In the genomic region with DNA sequence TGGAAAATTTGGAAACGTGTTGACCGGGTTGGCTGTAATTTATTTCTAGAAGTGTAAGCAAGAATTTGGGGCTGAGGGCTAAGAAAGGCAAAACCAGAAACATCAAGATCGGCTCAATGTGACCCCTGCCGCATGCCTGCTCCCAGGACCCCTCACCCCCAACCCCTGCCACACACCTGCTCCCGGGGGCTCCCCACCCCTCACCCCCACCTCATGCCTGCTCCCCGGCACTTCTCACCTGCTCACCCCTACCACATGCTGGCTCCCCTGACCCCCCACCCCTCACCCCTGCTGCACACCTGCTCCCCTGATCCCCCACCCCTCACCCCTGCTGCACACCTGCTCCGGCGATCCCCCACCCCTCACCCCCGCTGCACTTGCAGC, we compare ENCODE assay signal across 15 cellular contexts. TPM values are rescaled to one million over a fixed set of nuclear protein-coding genes. Genes with fewer than 3 reads are reported as not detected.
DNase-seq lines count a peak whose midpoint lies in the region; ATAC-seq, FAIRE-seq and TF ChIP-seq lines count a peak whose summit lies in the region.
"Had no signal": no experiment of that assay in that cellular context is flagged by ENCODE, and none has a peak within 500 bp of the region (broad histone marks: within the 10 kb centered on the region; RNA-seq: fewer than 3 reads in every experiment).

No MANE protein-coding gene starts in this region.

- H4K20me1 ChIP-seq in BLaER1 (peaks cover 20% of the 10 kb centered on the region; the same call in 1 of the 2 replicates), H1 (replicated peaks in 1 of 2; ENCODE audit: control insufficient read depth in 1 of 2, insufficient read depth in 2 of 2, low read length in 2 of 2) (no peaks in the 10 kb centered on the region)

- no peak overlapping the region for H3K4me3 ChIP-seq in BLaER1
- H3K4me3 ChIP-seq in CD8-positive, alpha-beta T cell (ENCODE audit: low read depth, low read length), result peak overlapping the region; percentile 77
- no peak overlapping the region for H3K4me3 ChIP-seq in H1 (ENCODE audit: extremely low read depth in 1 of 4, insufficient read depth in 2 of 4, low read depth in 3 of 4, low read length in 4 of 4)
- no peak overlapping the region for H3K4me3 ChIP-seq in foreskin fibroblast (ENCODE audit: low read depth in 1 of 2, low read length in 2 of 2)
- H3K4me3 ChIP-seq: K562 had no signal

- H3K27me3 Mint-ChIP-seq in CD8-positive, alpha-beta T cell (ENCODE audit: low read depth), result peaks cover 6% of the 10 kb centered on the region
- peaks cover 8% of the 10 kb centered on the region in 2 donors for H3K27me3 Mint-ChIP-seq in natural killer cell (ENCODE audit: low read depth in 2 of 2)

- 95% methylated on average over 2 of the region's 9 CpGs; no CpG with 5 or more reads in 1 of the 2 experiments for WGBS in H1 (ENCODE audit: extremely low coverage in 1 of 2, insufficient coverage in 1 of 2, insufficient read length in 1 of 2, insufficient replicate concordance in 2 of 2, low coverage in 1 of 2, low lambda C conversion rate in 2 of 2, missing lambda C conversion rate in 1 of 2), 2 experiments

- H3K18ac ChIP-seq in H1 (ENCODE audit: extremely low read depth, low read length), result no peak overlapping the region

- H3K4me2 ChIP-seq in BLaER1, result 0 out of 2 replicates have a peak overlapping the region, but pooled peaks have one; percentile 91
- peak overlapping the region in 1 of 2 experiments; percentile 88; a peak in 1 of 4 replicates for H3K4me2 ChIP-seq in H1 (ENCODE audit: insufficient read depth in 1 of 2, low read depth in 2 of 2, low read length in 2 of 2)

- H3K79me2 ChIP-seq in H1 (ENCODE audit: control insufficient read depth in 1 of 2, insufficient read depth in 2 of 2, low read length in 2 of 2), result no peaks in the 10 kb centered on the region; a peak in 1 of 4 replicates

- H4K8ac ChIP-seq in H1 (ENCODE audit: extremely low read depth, insufficient read depth, low read length), result peak overlapping the region; percentile 90; the same call in 1 of the 2 replicates

- H4K91ac ChIP-seq in H1 (replicated peaks; ENCODE audit: insufficient read length, low read length), result no peak overlapping the region

- no peak overlapping the region for H3K9ac ChIP-seq in BLaER1
- no peak overlapping the region for H3K9ac ChIP-seq in H1 (replicated peaks in 1 of 4; ENCODE audit: extremely low read depth in 1 of 4, low read depth in 3 of 4, low read length in 3 of 4)

- H3K27ac Mint-ChIP-seq in CD8-positive, alpha-beta T cell, result no peak overlapping the region
- no peak overlapping the region for H3K27ac Mint-ChIP-seq in natural killer cell
- H3K27ac Mint-ChIP-seq: endodermal cell had no signal

- H3K27ac ChIP-seq in BLaER1 (no peak overlapping the region), H1 (ENCODE audit: low read depth, low read length) (no peak overlapping the region)
- no peak overlapping the region for H3K27ac ChIP-seq in CD8-positive, alpha-beta T cell (ENCODE audit: low read depth, low read length)
- H3K27ac ChIP-seq: vagina had no signal

- no peaks in the 10 kb centered on the region for H3K36me3 ChIP-seq in BLaER1
- no peaks in the 10 kb centered on the region for H3K36me3 ChIP-seq in CD8-positive, alpha-beta T cell (ENCODE audit: insufficient read depth, low read length)
- H3K36me3 ChIP-seq in H1 (ENCODE audit: control insufficient read depth in 2 of 4, insufficient read depth in 4 of 4, low read length in 3 of 4), result no peaks in the 10 kb centered on the region
- H3K36me3 ChIP-seq: stomach, vagina had no signal

- peaks cover 16% of the 10 kb centered on the region for H3K4me1 Mint-ChIP-seq in CD8-positive, alpha-beta T cell (ENCODE audit: low read depth)
- H3K4me1 Mint-ChIP-seq in natural killer cell, result peaks cover 14 to 23% of the 10 kb centered on the region in 2 donors
- H3K4me1 Mint-ChIP-seq: endodermal cell had no signal

- peak overlapping the region; percentile 76 for H2AK5ac ChIP-seq in H1 (ENCODE audit: low read depth, low read length)

- H4K5ac ChIP-seq in H1 (ENCODE audit: insufficient read length, low read depth, low read length), result no peak overlapping the region

- H3K9me3 Mint-ChIP-seq in CD8-positive, alpha-beta T cell, result no peaks in the 10 kb centered on the region
- no peaks in the 10 kb centered on the region for H3K9me3 Mint-ChIP-seq in natural killer cell

- H2AFZ ChIP-seq in H1 (ENCODE audit: low read length), result no peak overlapping the region

- DNase-seq in CD8-positive, alpha-beta T cell, result no peak
- no peak for DNase-seq in H1 (ENCODE audit: low read depth in 1 of 2, low spot score in 2 of 2)
- DNase-seq in natural killer cell, result no peak
- no peak for DNase-seq in foreskin fibroblast
- no peak for DNase-seq in Right ventricle myocardium superior
- DNase-seq in stimulated activated CD4-positive, alpha-beta T cell treated with anti-CD3 and anti-CD28 coated beads, Interleukin-1b, Interleukin-23, amount 100 ng/mL, for 48 hours, result no peak
- DNase-seq: activated gamma-delta T cell, NCI-H446, occipital lobe had no signal

- H2BK120ac ChIP-seq in H1 (replicated peaks; ENCODE audit: low read depth, low read length), result no peak overlapping the region

- peaks cover 26% of the 10 kb centered on the region; the same call in 1 of the 2 replicates for H3K27me3 ChIP-seq in BLaER1
- H3K27me3 ChIP-seq in CD8-positive, alpha-beta T cell (ENCODE audit: insufficient read depth, low read length), result no peaks in the 10 kb centered on the region
- no peaks in the 10 kb centered on the region; a peak in 1 of 7 replicates for H3K27me3 ChIP-seq in H1 (replicated peaks in 1 of 4; ENCODE audit: control insufficient read depth in 3 of 4, extremely low read depth in 1 of 4, insufficient read depth in 3 of 4, low read length in 3 of 4)
- H3K27me3 ChIP-seq: vagina had no signal

- H3K4ac ChIP-seq in H1 (replicated peaks; ENCODE audit: insufficient read length, low read depth, low read length), result no peak overlapping the region

- 0 out of 2 replicates have a peak overlapping the region, but pooled peaks have one; percentile 5 for H2BK20ac ChIP-seq in H1 (ENCODE audit: low read length)

- peaks cover 25% of the 10 kb centered on the region for H3K4me1 ChIP-seq in BLaER1
- H3K4me1 ChIP-seq in CD8-positive, alpha-beta T cell (ENCODE audit: insufficient read depth, low read length), result peaks cover 8% of the 10 kb centered on the region
- peaks cover 3 to 8% (median 5%) of the 10 kb centered on the region in 4 experiments; a peak in 6 of 7 replicates for H3K4me1 ChIP-seq in H1 (replicated peaks in 1 of 4; ENCODE audit: control insufficient read depth in 3 of 4, insufficient read depth in 4 of 4, low read length in 3 of 4)

- TF ChIP-seq EP300 in H1 (IDR thresholded peaks at IDR 0.05; ENCODE audit: borderline replicate concordance in 1 of 2, low read depth in 2 of 2, low read length in 2 of 2), result no peak

- peak overlapping the region; percentile 94; the same call in 1 of the 2 replicates for H2BK5ac ChIP-seq in H1 (ENCODE audit: low read depth, low read length)

- peaks cover 4% of the 10 kb centered on the region for H3K36me3 Mint-ChIP-seq in CD8-positive, alpha-beta T cell
- no peaks in the 10 kb centered on the region for H3K36me3 Mint-ChIP-seq in natural killer cell

- POLR2A ChIA-PET in CD8-positive, alpha-beta T cell (lab: Charles Lee), result no interaction called here
- POLR2A ChIA-PET in H1 (lab: Charles Lee; ENCODE audit: partially characterized antibody), result interaction anchor here (1.2 kb wide), 1 partner anchor 10 kb away, joined by 3 read pairs; no protein-coding TSS in a partner anchor

- FAIRE-seq in H1 (lab: Jason Lieb, UNC), result no peak
- FAIRE-seq: K562 had no signal

- no peak for TF ChIP-seq POLR2A in H1 (IDR thresholded peaks at IDR 0.05; ENCODE audit: control extremely low read depth in 1 of 2, low read depth in 2 of 2, low read length in 2 of 2)

- CTCF ChIA-PET in CD8-positive, alpha-beta T cell (lab: Charles Lee), result no interaction called here
- CTCF ChIA-PET in H1 (lab: Charles Lee; ENCODE audit: partially characterized antibody), result interaction anchor here (0.7 kb wide), 1 partner anchor 258 kb away, joined by 3 read pairs; no protein-coding TSS in a partner anchor

- no peak overlapping the region for H3K23ac ChIP-seq in H1 (ENCODE audit: insufficient read length)

- H3K9me3 ChIP-seq in BLaER1, result no peaks in the 10 kb centered on the region
- H3K9me3 ChIP-seq in CD8-positive, alpha-beta T cell (ENCODE audit: low read length), result no peaks in the 10 kb centered on the region
- H3K9me3 ChIP-seq in H1 (ENCODE audit: insufficient read depth in 2 of 2, low read depth in 1 of 2, low read length in 1 of 2), result no peaks in the 10 kb centered on the region
- H3K9me3 ChIP-seq: stomach, vagina had no signal

- peak overlapping the region; percentile 99; the same call in 1 of the 2 replicates for H2BK12ac ChIP-seq in H1 (ENCODE audit: low read depth, low read length)

- no peak overlapping the region for H3K56ac ChIP-seq in H1 (replicated peaks; ENCODE audit: insufficient read length, low read depth, low read length)

- no peak for TF ChIP-seq RAD21 in H1 (IDR thresholded peaks at IDR 0.05 in 1 of 2, conservative IDR thresholded peaks at IDR 0.05 in 1 of 2; ENCODE audit: low read depth in 2 of 2, low read length in 2 of 2)

- no peak for TF ChIP-seq CTCF in CD8-positive, alpha-beta T cell (IDR thresholded peaks at IDR 0.05)
- TF ChIP-seq CTCF in H1 (IDR thresholded peaks at IDR 0.05; ENCODE audit: control extremely low read depth in 1 of 3, insufficient read depth in 1 of 3, low read depth in 1 of 3, low read length in 3 of 3) (no peak), natural killer cell (IDR thresholded peaks at IDR 0.05) (no peak), foreskin fibroblast (IDR thresholded peaks at IDR 0.05; ENCODE audit: low read depth, low read length) (no peak)

- intact Hi-C loops in CD8-positive, alpha-beta T cell (cut with DNase I, micrococcal nuclease), result loop anchor here in 1 of 2 experiments (5.0 kb wide), 1 partner anchor 804 kb away; no protein-coding TSS in a partner anchor
- intact Hi-C loops in natural killer cell (cut with micrococcal nuclease) (no loop called here), Right ventricle myocardium superior (cut with DNase I) (no loop called here)

- H3K79me1 ChIP-seq in H1 (ENCODE audit: low read depth, low read length), result peaks cover 2% of the 10 kb centered on the region; the same call in 1 of the 2 replicates

- peak overlapping the region; percentile 29 for H3K4me3 Mint-ChIP-seq in CD8-positive, alpha-beta T cell
- H3K4me3 Mint-ChIP-seq in natural killer cell, result peak overlapping the region; percentile 63

- no peak for ATAC-seq in CD8-positive, alpha-beta T cell
- no peak for ATAC-seq in natural killer cell
- ATAC-seq in Right ventricle myocardium superior (ENCODE audit: poor library complexity), result no peak
- ATAC-seq: HCT116 had no signal

- peak overlapping the region; percentile 50; the same call in 1 of the 2 replicates for H2BK15ac ChIP-seq in H1 (ENCODE audit: low read length)

- no peak overlapping the region for H3K14ac ChIP-seq in H1 (ENCODE audit: insufficient read length)

- peaks cover 10% of the 10 kb centered on the region for H3K23me2 ChIP-seq in H1 (ENCODE audit: low read depth, low read length)

RNA-seq across cellular contexts. Expression of a gene that starts 19.0 kb away (rescaled TPM):
- not detected for total RNA-seq in CD8-positive, alpha-beta T cell
- 3.1 and 4.8 TPM in 2 replicates for total RNA-seq in H1 (2021; fragmentation: NEBNext Ultra II Directional; extraction: Animal tissue kit (Norgen Biotek cat#: 25700))
- polyA plus RNA-seq in H1 (2011; rRNA removed), result 2.2 and 2.6 TPM in 2 replicates
- polyA plus RNA-seq in H1 (2011; cell fraction: cytosol; rRNA removed), result 2.7 TPM
- polyA plus RNA-seq in H1 (2011; cell fraction: nucleus; rRNA removed), result 8.9 TPM
- 2.5 to 4.7 TPM (median 3.4 TPM) in 4 replicates for polyA plus RNA-seq in H1 (2012, experiment 1 of 2)
- polyA plus RNA-seq in H1 (2012, experiment 2 of 2), result 2.7 TPM
- 2.8 TPM for polyA plus RNA-seq in H1 (2013, experiment 1 of 2)
- polyA plus RNA-seq in H1 (2013, experiment 2 of 2), result 2.5 TPM
- polyA minus RNA-seq in H1 (2011; rRNA and poly(A)+ RNA removed), result 3.9 TPM in 2 replicates
- polyA minus RNA-seq in H1 (2011; cell fraction: cytosol; rRNA and poly(A)+ RNA removed), result 0.29 TPM
- 5.8 TPM for polyA minus RNA-seq in H1 (2011; cell fraction: nucleus; rRNA and poly(A)+ RNA removed)
- total RNA-seq in natural killer cell (under 1 TPM in 1 of 3 donors, not detected in 2; 0.35 TPM), Right ventricle myocardium superior (1.9 TPM)
- total RNA-seq: K562, vagina had no signal
- polyA plus RNA-seq: K562 had no signal
